ENCODE assay signal across 14 cellular contexts in the genomic region with DNA sequence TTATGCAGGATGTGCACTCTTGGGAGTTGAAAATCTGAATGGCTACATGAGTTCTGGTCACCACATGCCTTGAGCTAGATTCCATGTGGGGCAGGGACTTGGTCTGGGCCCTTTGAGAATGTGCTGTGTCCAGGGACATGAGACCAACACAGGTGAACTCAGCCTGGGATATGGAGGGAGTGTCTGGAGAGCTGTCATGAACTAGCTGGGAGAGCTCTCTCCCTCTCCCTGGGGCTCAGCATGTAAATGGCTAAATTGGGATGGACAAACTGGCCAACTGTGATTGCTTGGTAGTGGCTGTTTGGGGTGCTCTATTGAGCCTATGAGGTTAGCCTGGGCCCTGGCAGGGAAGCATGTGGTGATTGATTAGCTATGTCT.
"Had no signal": no experiment of that assay in that cellular context is flagged by ENCODE, and none has a peak within 500 bp of the region (broad histone marks: within the 10 kb centered on the region; RNA-seq: fewer than 3 reads in every experiment).

No MANE protein-coding gene starts in this region.

- H3K4me3 ChIP-seq: colonic mucosa, gastroesophageal sphincter, left lung, neural progenitor cell, SJCRH30 had no signal

- DNase-seq: activated CD4-positive, alpha-beta T cell treated with anti-CD3 and anti-CD28 coated beads for 36 hours; activated gamma-delta T cell treated with Interleukin-2 at 50 U/mL for 16 hours; activated naive CD8-positive, alpha-beta T cell treated with anti-CD3 and anti-CD28 coated beads, Interleukin-2, amount 10 ng/mL, durations not matched to agents 7 days and 5 days; activated T-cell treated with anti-CD3 and anti-CD28 coated beads, Interleukin-2, amount 50 U/mL, for 1 hour; effector CD8-positive, alpha-beta T cell; SJCRH30; stimulated activated naive CD4-positive, alpha-beta T cell treated with Interleukin-2 at 50 U/mL for 16 hours; T1000 had no signal

- H3K4me1 ChIP-seq: colonic mucosa, left lung, SJCRH30 had no signal

- FAIRE-seq: urothelium cell line had no signal

- H3K27me3 ChIP-seq: colonic mucosa, gastroesophageal sphincter, left lung, neural progenitor cell, SJCRH30 had no signal

- H3K4me1 Mint-ChIP-seq: activated CD4-positive, alpha-beta T cell treated with anti-CD3 and anti-CD28 coated beads for 36 hours; activated naive CD8-positive, alpha-beta T cell treated with anti-CD3 and anti-CD28 coated beads, Interleukin-2, amount 10 ng/mL, durations not matched to agents 7 days and 5 days had no signal

- H3K9me3 ChIP-seq: colonic mucosa, SJCRH30 had no signal

- H3K4me2 ChIP-seq: neural progenitor cell had no signal

- H3K9ac ChIP-seq: neural progenitor cell had no signal

- ATAC-seq: activated CD4-positive, alpha-beta T cell treated with anti-CD3 and anti-CD28 coated beads for 36 hours; gastroesophageal sphincter; left lung; right cardiac atrium had no signal

- H3K27ac ChIP-seq: colonic mucosa, gastroesophageal sphincter, left lung, neural progenitor cell, SJCRH30 had no signal

- H3K27me3 Mint-ChIP-seq: activated CD4-positive, alpha-beta T cell treated with anti-CD3 and anti-CD28 coated beads for 36 hours had no signal

- H2AFZ ChIP-seq: neural progenitor cell had no signal

- H3K36me3 ChIP-seq: colonic mucosa, gastroesophageal sphincter, left lung, neural progenitor cell, SJCRH30 had no signal

- H3K4me3 Mint-ChIP-seq: activated CD4-positive, alpha-beta T cell treated with anti-CD3 and anti-CD28 coated beads for 36 hours; activated naive CD8-positive, alpha-beta T cell treated with anti-CD3 and anti-CD28 coated beads, Interleukin-2, amount 10 ng/mL, durations not matched to agents 7 days and 5 days; neural progenitor cell had no signal

- H3K36me3 Mint-ChIP-seq: activated naive CD8-positive, alpha-beta T cell treated with anti-CD3 and anti-CD28 coated beads, Interleukin-2, amount 10 ng/mL, durations not matched to agents 7 days and 5 days had no signal

- H3K27ac Mint-ChIP-seq: activated CD4-positive, alpha-beta T cell treated with anti-CD3 and anti-CD28 coated beads for 36 hours; activated naive CD8-positive, alpha-beta T cell treated with anti-CD3 and anti-CD28 coated beads, Interleukin-2, amount 10 ng/mL, durations not matched to agents 7 days and 5 days; neural progenitor cell had no signal
